In genomic region chr2:238939074-238939473, GRCh38 we compare ENCODE assay signal across 19 cellular contexts.
DNase-seq lines count a peak whose midpoint lies in the region; ATAC-seq and TF ChIP-seq lines count a peak whose summit lies in the region.
"Had no signal": no experiment of that assay in that cellular context is flagged by ENCODE, and none has a peak within 500 bp of the region (broad histone marks: within the 10 kb centered on the region; RNA-seq: fewer than 3 reads in every experiment).

No MANE protein-coding gene starts in this region.

- H3K27ac Mint-ChIP-seq in activated T-cell treated with anti-CD3 and anti-CD28 coated beads, Interleukin-2, amount 50 U/mL, for 72 hours, result no peak overlapping the region
- H3K27ac Mint-ChIP-seq: activated naive CD8-positive, alpha-beta T cell treated with anti-CD3 and anti-CD28 coated beads for 36 hours; B cell; T-helper 17 cell had no signal

- DNase-seq in EH (ENCODE audit: low read depth) (peak; percentile 82), coronary artery (ENCODE audit: low spot score) (peak; percentile 75), left ventricle myocardium superior (peak; percentile 63), suprapubic skin (ENCODE audit: low spot score in 2 of 2) (peak; percentile 84 to 91), NCI-H1092 (lab: John Stamatoyannopoulos, UW) (no peak), MV-4-11 (lab: John Stamatoyannopoulos, UW) (no peak)
- no peak for DNase-seq in activated T-cell treated with anti-CD3 and anti-CD28 coated beads, Interleukin-2, amount 50 U/mL, for 72 hours
- DNase-seq: activated CD4-positive, alpha-beta T cell treated with anti-CD3 and anti-CD28 coated beads for 1 hour; activated naive CD8-positive, alpha-beta T cell treated with anti-CD3 and anti-CD28 coated beads for 36 hours; effector CD8-positive, alpha-beta T cell; Karpas-422; NCI-H146; NCI-H345; NK-92 treated with Interleukin-12 subunit alpha and Interleukin-12 subunit beta, amount 100 ng/mL, for 24 hours; SHP77; T-helper 17 cell had no signal

- no peaks in the 10 kb centered on the region for H3K4me1 Mint-ChIP-seq in activated T-cell treated with anti-CD3 and anti-CD28 coated beads, Interleukin-2, amount 50 U/mL, for 72 hours (ENCODE audit: low read depth)
- H3K4me1 Mint-ChIP-seq: activated naive CD8-positive, alpha-beta T cell treated with anti-CD3 and anti-CD28 coated beads for 36 hours; B cell; T-helper 17 cell had no signal

- no peaks in the 10 kb centered on the region for H3K9me3 ChIP-seq in suprapubic skin
- H3K9me3 ChIP-seq: mucosa of descending colon had no signal

- H3K36me3 Mint-ChIP-seq in activated T-cell treated with anti-CD3 and anti-CD28 coated beads, Interleukin-2, amount 50 U/mL, for 72 hours (ENCODE audit: insufficient read depth in 2 of 2), result no peaks in the 10 kb centered on the region
- H3K36me3 Mint-ChIP-seq: activated naive CD8-positive, alpha-beta T cell treated with anti-CD3 and anti-CD28 coated beads for 36 hours had no signal

- H3K36me3 ChIP-seq in suprapubic skin, result no peaks in the 10 kb centered on the region

- no peaks in the 10 kb centered on the region for H3K27me3 ChIP-seq in suprapubic skin

- WGBS in suprapubic skin, result 53% methylated on average over 6 of the region's 6 CpGs

- TF ChIP-seq POLR2A in suprapubic skin (IDR thresholded peaks at IDR 0.05), result no peak

- intact Hi-C loops in left ventricle myocardium superior (cut with micrococcal nuclease), result no loop called here

- peak overlapping the region in 1 of 2 donors; percentile 59 for H3K27ac ChIP-seq in coronary artery
- H3K27ac ChIP-seq in suprapubic skin, result peak overlapping the region; percentile 18

- no peak overlapping the region for H3K4me3 ChIP-seq in coronary artery
- H3K4me3 ChIP-seq in suprapubic skin, result no peak overlapping the region
- H3K4me3 ChIP-seq: mucosa of descending colon had no signal

- H3K27me3 Mint-ChIP-seq in activated T-cell treated with anti-CD3 and anti-CD28 coated beads, Interleukin-2, amount 50 U/mL, for 72 hours (ENCODE audit: low read depth), result no peaks in the 10 kb centered on the region
- H3K27me3 Mint-ChIP-seq: activated naive CD8-positive, alpha-beta T cell treated with anti-CD3 and anti-CD28 coated beads for 36 hours had no signal

- TF ChIP-seq EP300 in suprapubic skin (IDR thresholded peaks at IDR 0.05), result no peak

- ATAC-seq in left ventricle myocardium superior, result peak; percentile 47
- no peak for ATAC-seq in GM19452 (IDR thresholded peaks at IDR 0.05; ENCODE audit: unreplicated experiment)
- ATAC-seq in activated T-cell treated with anti-CD3 and anti-CD28 coated beads, Interleukin-2, amount 50 U/mL, for 72 hours (replicated peaks in 1 of 2), result no peak
- ATAC-seq: T-helper 17 cell had no signal

- no peaks in the 10 kb centered on the region for H3K9me3 Mint-ChIP-seq in activated T-cell treated with anti-CD3 and anti-CD28 coated beads, Interleukin-2, amount 50 U/mL, for 72 hours
- H3K9me3 Mint-ChIP-seq: activated naive CD8-positive, alpha-beta T cell treated with anti-CD3 and anti-CD28 coated beads for 36 hours had no signal

- H3K4me1 ChIP-seq in suprapubic skin, result peaks cover 14% of the 10 kb centered on the region

- TF ChIP-seq CTCF in coronary artery (IDR thresholded peaks at IDR 0.05), result no peak
- no peak for TF ChIP-seq CTCF in suprapubic skin (IDR thresholded peaks at IDR 0.05)

- H3K4me3 Mint-ChIP-seq in activated T-cell treated with anti-CD3 and anti-CD28 coated beads, Interleukin-2, amount 50 U/mL, for 72 hours, result no peak overlapping the region
- H3K4me3 Mint-ChIP-seq: activated naive CD8-positive, alpha-beta T cell treated with anti-CD3 and anti-CD28 coated beads for 36 hours; B cell; T-helper 17 cell had no signal

Comparison
In these comparisons a context has a peak if more than half of its experiments do, and no peak if none do; other contexts are left out.
1. DNase-seq: peak in EH (single experiment), coronary artery (single experiment), left ventricle myocardium superior (single experiment) and suprapubic skin (2 of 2); none in NCI-H1092 (single experiment), activated T-cell treated with anti-CD3 and anti-CD28 coated beads, Interleukin-2, amount 50 U/mL, for 72 hours (0 of 2) and MV-4-11 (single experiment).